In genomic region chr19:21626091-21626490, GRCh38 we compare ENCODE assay signal across 1 cellular context.
A peak's percentile ranks its signal among the peaks of the same experiment; 100 is the strongest.
TF ChIP-seq lines count a peak whose summit lies in the region.

No MANE protein-coding gene starts in this region.

TF ChIP-seq in K562, 482 proteins besides CTCF, POLR2A, EP300 and RAD21 (continued from another document):
- 0 out of 2 replicates have a peak, but pooled peaks have one; percentile 13 for TF ChIP-seq CBFA2T3 (IDR thresholded peaks at IDR 0.05)
- TF ChIP-seq MGA (IDR thresholded peaks at IDR 0.05), result no peak
- no peak for TF ChIP-seq NEUROD1 (IDR thresholded peaks at IDR 0.05; ENCODE audit: borderline replicate concordance, low read depth, low read length, partially characterized antibody)
- TF ChIP-seq ATF6 (CRISPR knock-in tag; IDR thresholded peaks at IDR 0.05), result no peak
- no peak for TF ChIP-seq ZC3H4 (CRISPR knock-in tag; IDR thresholded peaks at IDR 0.05; ENCODE audit: borderline replicate concordance)
- no peak for TF ChIP-seq MAFK (IDR thresholded peaks at IDR 0.05; ENCODE audit: low read length)
- no peak for TF ChIP-seq SRSF3 (IDR thresholded peaks at IDR 0.05; ENCODE audit: insufficient read depth, low read length)
- TF ChIP-seq TRIM25 (IDR thresholded peaks at IDR 0.05; ENCODE audit: borderline replicate concordance), result no peak
- TF ChIP-seq GTF2B (IDR thresholded peaks at IDR 0.05; ENCODE audit: extremely low read depth, insufficient read length), result no peak
- TF ChIP-seq PRDM10 (IDR thresholded peaks at IDR 0.05; ENCODE audit: partially characterized antibody), result no peak
- no peak for TF ChIP-seq MYBL2 (IDR thresholded peaks at IDR 0.05; ENCODE audit: low read depth)
- TF ChIP-seq MYBL2 (CRISPR knock-in tag; IDR thresholded peaks at IDR 0.05; ENCODE audit: borderline replicate concordance), result no peak
- no peak for TF ChIP-seq WHSC1 (IDR thresholded peaks at IDR 0.05; ENCODE audit: low read length)
- TF ChIP-seq DNMT1 (IDR thresholded peaks at IDR 0.05), result no peak
- no peak for TF ChIP-seq MEF2D (tag; conservative IDR thresholded peaks at IDR 0.05; ENCODE audit: low read depth)
- TF ChIP-seq C11orf30 (IDR thresholded peaks at IDR 0.05; ENCODE audit: low read depth), result no peak
- TF ChIP-seq MXI1 (IDR thresholded peaks at IDR 0.05; ENCODE audit: low read depth, low read length), result no peak
- TF ChIP-seq PML (IDR thresholded peaks at IDR 0.05; ENCODE audit: low read length), result no peak
- TF ChIP-seq ILK (tag; IDR thresholded peaks at IDR 0.05; ENCODE audit: borderline replicate concordance, low read depth), result no peak
